24 cellular contexts compared by ENCODE assay signal in genomic region chr1:3061981-3062615, GRCh38. TPM values are rescaled to one million over a fixed set of nuclear protein-coding genes. Genes with fewer than 3 reads are reported as not detected.
DNase-seq lines count a peak whose midpoint lies in the region; ATAC-seq and TF ChIP-seq lines count a peak whose summit lies in the region.
"Had no signal": no experiment of that assay in that cellular context is flagged by ENCODE, and none has a peak within 500 bp of the region (broad histone marks: within the 10 kb centered on the region; RNA-seq: fewer than 3 reads in every experiment).

No MANE protein-coding gene starts in this region.

- no peaks in the 10 kb centered on the region for H3K79me2 ChIP-seq in GM23248 (ENCODE audit: insufficient read depth)
- no peaks in the 10 kb centered on the region for H3K79me2 ChIP-seq in SK-N-SH (ENCODE audit: insufficient read depth)

- H3K36me3 ChIP-seq in GM23248 (ENCODE audit: low read depth), result no peaks in the 10 kb centered on the region
- H3K36me3 ChIP-seq in NT2/D1 (ENCODE audit: insufficient read depth, insufficient read length, low read length), result no peaks in the 10 kb centered on the region
- no peaks in the 10 kb centered on the region for H3K36me3 ChIP-seq in psoas muscle (ENCODE audit: insufficient read depth in 1 of 2, low read depth in 1 of 2)
- no peaks in the 10 kb centered on the region for H3K36me3 ChIP-seq in SK-N-SH (replicated peaks in 1 of 2; ENCODE audit: control insufficient read depth in 1 of 2, insufficient read depth in 2 of 2, low read length in 1 of 2)
- H3K36me3 ChIP-seq: cardiac muscle cell, esophagus muscularis mucosa, prostate gland had no signal

- no peak for TF ChIP-seq EP300 in SK-N-SH (IDR thresholded peaks at IDR 0.05; ENCODE audit: borderline replicate concordance in 1 of 2, low read depth in 1 of 2, low read length in 1 of 2)

- H3K4me3 ChIP-seq in GM23248 (no peak overlapping the region), NT2/D1 (ENCODE audit: insufficient read length, low read depth) (peak overlapping the region; percentile 21), iPS-18c (ENCODE audit: insufficient read depth, low read depth, low read length) (0 out of 2 replicates have a peak overlapping the region, but pooled peaks have one; percentile 34), retinal pigment epithelial cell (ENCODE audit: low read length) (peak overlapping the region; percentile 20), psoas muscle (no peak overlapping the region), SK-N-SH (ENCODE audit: low read depth in 2 of 2, low read length in 1 of 2) (no peak overlapping the region)
- H3K4me3 ChIP-seq: cardiac muscle cell, K562, prostate gland had no signal

- H3K4me1 ChIP-seq in GM23248 (ENCODE audit: insufficient read depth) (no peaks in the 10 kb centered on the region), NT2/D1 (ENCODE audit: insufficient read depth, insufficient read length) (peaks cover 14% of the 10 kb centered on the region), psoas muscle (no peaks in the 10 kb centered on the region), SK-N-SH (ENCODE audit: control insufficient read depth in 1 of 2, insufficient read depth in 2 of 2, low read depth in 1 of 2, low read length in 1 of 2) (no peaks in the 10 kb centered on the region)

- no peak for TF ChIP-seq RAD21 in SK-N-SH (IDR thresholded peaks at IDR 0.05; ENCODE audit: low read length)

- H4K20me1 ChIP-seq in GM23248 (ENCODE audit: insufficient read depth) (no peaks in the 10 kb centered on the region), SK-N-SH (ENCODE audit: insufficient read depth) (no peaks in the 10 kb centered on the region)

- in situ Hi-C loops in GM23248 (cut with MboI), result no loop called here

- H3K9ac ChIP-seq in GM23248 (no peak overlapping the region), NT2/D1 (ENCODE audit: insufficient read length, low read depth) (peak overlapping the region; percentile 56), SK-N-SH (no peak overlapping the region)

- intact Hi-C loops in psoas muscle (cut with DNase I), result no loop called here

- 7 to 8% methylated on average over 18 to 20 of the region's 21 CpGs for WGBS in GM23248 (ENCODE audit: low coverage in 1 of 2, low lambda C conversion rate in 2 of 2, missing lambda C conversion rate in 2 of 2), 2 experiments
- WGBS in psoas muscle, 3 donors, result 47 to 70% (median 64%) methylated on average over 18 to 21 of the region's 21 CpGs
- WGBS in SK-N-SH (ENCODE audit: low lambda C conversion rate), result 0% methylated on average over 1 of the region's 21 CpGs

- H3K27ac ChIP-seq in GM23248, result no peak overlapping the region
- H3K27ac ChIP-seq in psoas muscle, result no peak overlapping the region
- no peak overlapping the region for H3K27ac ChIP-seq in SK-N-SH (ENCODE audit: low read depth in 2 of 2, low read length in 1 of 2)
- H3K27ac ChIP-seq: cardiac muscle cell, esophagus muscularis mucosa, prostate gland had no signal

- H3F3A ChIP-seq in GM23248 (ENCODE audit: insufficient read depth) (no peaks in the 10 kb centered on the region), SK-N-SH (replicated peaks; ENCODE audit: insufficient read depth) (no peaks in the 10 kb centered on the region)

- H3K9me3 ChIP-seq in GM23248 (ENCODE audit: low read depth), result no peaks in the 10 kb centered on the region
- no peaks in the 10 kb centered on the region for H3K9me3 ChIP-seq in NT2/D1 (ENCODE audit: insufficient read depth, low read length)
- H3K9me3 ChIP-seq in iPS-18c (ENCODE audit: control insufficient read depth, insufficient read depth, low read length), result peaks cover 3% of the 10 kb centered on the region
- H3K9me3 ChIP-seq in psoas muscle, result no peaks in the 10 kb centered on the region
- H3K9me3 ChIP-seq in SK-N-SH, result no peaks in the 10 kb centered on the region
- H3K9me3 ChIP-seq: prostate gland had no signal

- ATAC-seq in psoas muscle (no peak), HG03521 (IDR thresholded peaks at IDR 0.05; ENCODE audit: unreplicated experiment) (no peak)
- ATAC-seq: activated CD8-positive, alpha-beta T cell treated with anti-CD3 and anti-CD28 coated beads for 36 hours; CD8-positive, alpha-beta T cell; K562; stimulated activated naive B cell treated with anti-CD40 and anti-IgM and Interleukin-4, amounts not matched to agents 10 μg/mL and 1 μg/mL and 100 μg/mL, for 72 hours; T-cell had no signal

- POLR2A ChIA-PET in SK-N-SH (lab: Yijun Ruan, JAX), result no interaction called here

- H2AFZ ChIP-seq in GM23248, result no peak overlapping the region
- H2AFZ ChIP-seq in SK-N-SH (ENCODE audit: low read depth), result no peak overlapping the region

- H3K27me3 ChIP-seq in GM23248 (replicated peaks; ENCODE audit: insufficient read depth) (peaks cover 92% of the 10 kb centered on the region), NT2/D1 (ENCODE audit: insufficient read depth, insufficient read length) (peaks cover 45% of the 10 kb centered on the region), psoas muscle (ENCODE audit: insufficient read depth in 3 of 3, low read length in 2 of 3) (peaks cover 0 to 62% (median 12%) of the 10 kb centered on the region in 3 donors), SK-N-SH (ENCODE audit: insufficient read depth) (peaks cover 36% of the 10 kb centered on the region)

- H3K9me2 ChIP-seq in GM23248 (ENCODE audit: insufficient read depth) (no peaks in the 10 kb centered on the region), SK-N-SH (no peaks in the 10 kb centered on the region)

- CTCF ChIA-PET in SK-N-SH (lab: Yijun Ruan, JAX), result no interaction called here

- DNase-seq in GM23248 (peak; percentile 23), NT2/D1 (ENCODE audit: low read depth, low spot score) (no peak), retinal pigment epithelial cell (ENCODE audit: low read depth) (no peak), psoas muscle (no peak), SK-N-SH (no peak), KG1 (lab: John Stamatoyannopoulos, UW) (no peak)
- DNase-seq: activated CD8-positive, alpha-beta T cell treated with anti-CD3 and anti-CD28 coated beads for 36 hours; CD8-positive, alpha-beta T cell; DMS53; mammary epithelial cell; naive B cell; NCI-H2081; NCI-H510A treated with DMSO at 0.1 percent for 48 hours; SHP77; stimulated activated naive B cell treated with anti-CD40 and anti-IgM and Interleukin-4, amounts not matched to agents 10 μg/mL and 1 μg/mL and 100 μg/mL, for 72 hours; T-cell had no signal

- TF ChIP-seq CTCF in retinal pigment epithelial cell (conservative IDR thresholded peaks at IDR 0.05; ENCODE audit: low read depth, low read length), result no peak
- no peak for TF ChIP-seq CTCF in psoas muscle (IDR thresholded peaks at IDR 0.05)
- TF ChIP-seq CTCF in SK-N-SH (IDR thresholded peaks at IDR 0.05), result no peak

- H3K4me2 ChIP-seq in GM23248 (ENCODE audit: unreplicated experiment), result no peak overlapping the region
- no peak overlapping the region for H3K4me2 ChIP-seq in SK-N-SH

TF ChIP-seq in SK-N-SH, 30 proteins besides CTCF, POLR2A, EP300 and RAD21:
- TF ChIP-seq RXRA (IDR thresholded peaks at IDR 0.05; ENCODE audit: borderline replicate concordance, low read depth) (no peak), POLR2AphosphoS5 (IDR thresholded peaks at IDR 0.05; ENCODE audit: low read depth, low read length) (no peak), GABPA (IDR thresholded peaks at IDR 0.05; ENCODE audit: low read depth) (no peak), EZH2phosphoT487 (IDR thresholded peaks at IDR 0.05; ENCODE audit: borderline replicate concordance, low read depth) (no peak), ZBTB33 (IDR thresholded peaks at IDR 0.05; ENCODE audit: borderline replicate concordance, low read depth) (no peak), MXI1 (IDR thresholded peaks at IDR 0.05; ENCODE audit: low read depth, low read length) (no peak)

RNA-seq across cellular contexts. Expression of gene PRDM16, which starts 6.9 kb away (rescaled TPM):
- total RNA-seq in GM23248 (2014; rRNA removed; shearing (Covaris generic)), result not detected in 2 replicates
- polyA plus RNA-seq in GM23248 (2016; fragmentation: Nextera tagmentation; extraction: Ambion mirVana) (0.18 TPM in 1 of 2 replicates, not detected in the other), psoas muscle (under 1 TPM; 0.04 to 0.31 (median 0.20) TPM), SK-N-SH (2012; rRNA removed) (not detected in 2 replicates)
- 1 to 10 TPM in 1 of 4 donors, under 1 TPM in 3; 0.20 to 1.2 (median 0.50) TPM for total RNA-seq in psoas muscle
- not detected in 2 replicates for polyA plus RNA-seq in SK-N-SH (2012; cell fraction: cytosol; rRNA removed)
- polyA plus RNA-seq in SK-N-SH (2012; cell fraction: nucleus; rRNA removed), result not detected in 2 replicates
- total RNA-seq: CD8-positive, alpha-beta T cell; mammary epithelial cell had no signal

RNA-seq across cellular contexts. Expression of gene ACTRT2, which starts 40.8 kb away (rescaled TPM):
- total RNA-seq in GM23248 (2014; rRNA removed; shearing (Covaris generic)), result not detected in 2 replicates
- polyA plus RNA-seq in GM23248 (2016; fragmentation: Nextera tagmentation; extraction: Ambion mirVana) (not detected in 2 replicates), psoas muscle (not detected), SK-N-SH (2012; rRNA removed) (not detected in 2 replicates)
- not detected for total RNA-seq in psoas muscle
- not detected in 2 replicates for polyA plus RNA-seq in SK-N-SH (2012; cell fraction: cytosol; rRNA removed)
- not detected in 2 replicates for polyA plus RNA-seq in SK-N-SH (2012; cell fraction: nucleus; rRNA removed)
- total RNA-seq: activated CD8-positive, alpha-beta T cell treated with anti-CD3 and anti-CD28 coated beads for 36 hours; cardiac muscle cell; CD8-positive, alpha-beta T cell; esophagus muscularis mucosa; K562; mammary epithelial cell; T-cell; ureter had no signal
- polyA plus RNA-seq: adipose tissue, cardiac muscle cell, K562, mammary epithelial cell had no signal

Comparison
In these comparisons a context has a peak if more than half of its experiments do, and no peak if none do; other contexts are left out.
1. H3K4me3 ChIP-seq: peak in NT2/D1 (single experiment), iPS-18c (single experiment) and retinal pigment epithelial cell (single experiment); none in GM23248 (single experiment), psoas muscle (single experiment) and SK-N-SH (0 of 2).